ENCODE assay signal across 26 cellular contexts in the genomic region with DNA sequence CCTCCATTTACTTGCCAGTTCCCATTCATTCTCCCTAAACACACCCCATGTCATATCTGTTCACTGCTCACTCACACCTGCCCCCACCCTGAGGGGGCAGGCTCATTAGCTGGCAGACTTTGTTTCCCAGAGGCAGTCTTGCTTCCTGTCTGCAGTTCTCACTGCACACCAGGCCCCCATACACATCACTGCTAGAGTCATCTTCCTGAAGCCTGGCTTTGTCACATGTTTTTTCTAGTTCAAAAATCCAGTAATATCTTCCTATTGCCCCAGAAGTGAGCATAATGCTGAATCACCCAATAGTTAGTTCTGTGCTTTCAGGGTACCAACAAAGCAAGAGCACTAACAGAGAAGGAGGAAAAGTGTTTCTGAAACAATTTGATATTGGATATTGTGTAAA. TPM values are rescaled to one million over a fixed set of nuclear protein-coding genes. Genes with fewer than 3 reads are reported as not detected.
DNase-seq lines count a peak whose midpoint lies in the region; ATAC-seq and TF ChIP-seq lines count a peak whose summit lies in the region.
"Had no signal": no experiment of that assay in that cellular context is flagged by ENCODE, and none has a peak within 500 bp of the region (broad histone marks: within the 10 kb centered on the region; RNA-seq: fewer than 3 reads in every experiment).

No MANE protein-coding gene starts in this region.

- H3K4me3 ChIP-seq in choroid plexus epithelial cell (ENCODE audit: low read depth, low read length), result no peak overlapping the region
- H3K4me3 ChIP-seq: esophagus muscularis mucosa, GM23338 had no signal

- DNase-seq in activated naive CD4-positive, alpha-beta T cell treated with anti-CD3 and anti-CD28 coated beads for 36 hours, result peak; percentile 16
- DNase-seq in activated naive CD4-positive, alpha-beta T cell treated with anti-CD3 and anti-CD28 coated beads, Interleukin-2, amount 50 U/mL, for 16 hours, result no peak
- DNase-seq in choroid plexus epithelial cell (ENCODE audit: low read depth) (peak; percentile 14), islet precursor cell (peak; percentile 54), AML-193 (lab: John Stamatoyannopoulos, UW) (no peak), T1000 (lab: John Stamatoyannopoulos, UW) (no peak)
- DNase-seq in activated CD4-positive, alpha-beta T cell treated with anti-CD3 and anti-CD28 coated beads for 48 hours, result no peak
- DNase-seq: activated CD4-positive, alpha-beta T cell treated with anti-CD3 and anti-CD28 coated beads for 1 hour; activated CD8-positive, alpha-beta memory T cell treated with anti-CD3 and anti-CD28 coated beads, Interleukin-2, amount 10 ng/mL, durations not matched to agents 7 days and 5 days; DMS79 treated with DMSO at 0.1 percent for 48 hours; effector memory CD4-positive, alpha-beta T cell; glutamatergic neuron; left colon; NCI-H1694 treated with DMSO at 0.1 percent for 48 hours; stimulated activated CD4-positive, alpha-beta T cell treated with anti-CD3 and anti-CD28 coated beads, Interleukin-12 subunit alpha, Interleukin-12 subunit beta, amount 100 ng/mL, for 4 hours; trophoblast cell had no signal

- CTCF ChIA-PET in activated naive CD4-positive, alpha-beta T cell treated with anti-CD3 and anti-CD28 coated beads for 36 hours (lab: Charles Lee), result no interaction called here

- H3K4me3 Mint-ChIP-seq in activated naive CD4-positive, alpha-beta T cell treated with anti-CD3 and anti-CD28 coated beads for 36 hours, result no peak overlapping the region
- H3K4me3 Mint-ChIP-seq: activated CD8-positive, alpha-beta memory T cell treated with anti-CD3 and anti-CD28 coated beads, Interleukin-2, amount 10 ng/mL, durations not matched to agents 7 days and 5 days; B cell; GM23338; IgD-negative memory B cell; memory B cell had no signal

- intact Hi-C loops in activated naive CD4-positive, alpha-beta T cell treated with anti-CD3 and anti-CD28 coated beads for 36 hours (cut with micrococcal nuclease), result no loop called here

- H3K4me1 Mint-ChIP-seq in activated naive CD4-positive, alpha-beta T cell treated with anti-CD3 and anti-CD28 coated beads for 36 hours (ENCODE audit: low read depth), result peaks cover 4% of the 10 kb centered on the region
- H3K4me1 Mint-ChIP-seq: activated CD8-positive, alpha-beta memory T cell treated with anti-CD3 and anti-CD28 coated beads, Interleukin-2, amount 10 ng/mL, durations not matched to agents 7 days and 5 days; B cell; memory B cell had no signal

- TF ChIP-seq CTCF in choroid plexus epithelial cell (conservative IDR thresholded peaks at IDR 0.05; ENCODE audit: low read depth, low read length), result no peak

- H3K27me3 Mint-ChIP-seq in activated naive CD4-positive, alpha-beta T cell treated with anti-CD3 and anti-CD28 coated beads for 36 hours (ENCODE audit: low read depth), result no peaks in the 10 kb centered on the region
- H3K27me3 Mint-ChIP-seq: activated CD8-positive, alpha-beta memory T cell treated with anti-CD3 and anti-CD28 coated beads, Interleukin-2, amount 10 ng/mL, durations not matched to agents 7 days and 5 days had no signal

- H3K36me3 Mint-ChIP-seq in activated naive CD4-positive, alpha-beta T cell treated with anti-CD3 and anti-CD28 coated beads for 36 hours (ENCODE audit: low read depth), result no peaks in the 10 kb centered on the region
- H3K36me3 Mint-ChIP-seq: activated CD8-positive, alpha-beta memory T cell treated with anti-CD3 and anti-CD28 coated beads, Interleukin-2, amount 10 ng/mL, durations not matched to agents 7 days and 5 days; activated naive CD4-positive, alpha-beta T cell treated with anti-CD3 and anti-CD28 coated beads, Interleukin-2, amount 50 U/mL, for 72 hours; IgD-negative memory B cell; memory B cell had no signal

- no peaks in the 10 kb centered on the region for H3K9me3 Mint-ChIP-seq in activated naive CD4-positive, alpha-beta T cell treated with anti-CD3 and anti-CD28 coated beads for 36 hours
- H3K9me3 Mint-ChIP-seq: activated naive CD4-positive, alpha-beta T cell treated with anti-CD3 and anti-CD28 coated beads, Interleukin-2, amount 50 U/mL, for 72 hours; GM23338; IgD-negative memory B cell; memory B cell had no signal

- no peak overlapping the region for H3K27ac Mint-ChIP-seq in activated naive CD4-positive, alpha-beta T cell treated with anti-CD3 and anti-CD28 coated beads for 36 hours
- H3K27ac Mint-ChIP-seq: activated CD8-positive, alpha-beta memory T cell treated with anti-CD3 and anti-CD28 coated beads, Interleukin-2, amount 10 ng/mL, durations not matched to agents 7 days and 5 days; B cell; GM23338; memory B cell had no signal

- no peak for ATAC-seq in HG03342 (IDR thresholded peaks at IDR 0.05; ENCODE audit: unreplicated experiment)
- ATAC-seq: activated CD8-positive, alpha-beta memory T cell treated with anti-CD3 and anti-CD28 coated beads, Interleukin-2, amount 10 ng/mL, durations not matched to agents 7 days and 5 days; activated naive CD4-positive, alpha-beta T cell treated with anti-CD3 and anti-CD28 coated beads, Interleukin-2, amount 50 U/mL, for 72 hours; GM23338; left colon had no signal

RNA-seq across cellular contexts. Expression of a gene that starts 1.9 kb away (rescaled TPM):
- not detected for total RNA-seq in activated naive CD4-positive, alpha-beta T cell treated with anti-CD3 and anti-CD28 coated beads for 36 hours
- total RNA-seq: activated CD8-positive, alpha-beta memory T cell treated with anti-CD3 and anti-CD28 coated beads, Interleukin-2, amount 10 ng/mL, durations not matched to agents 7 days and 5 days; activated naive CD4-positive, alpha-beta T cell treated with anti-CD3 and anti-CD28 coated beads, Interleukin-2, amount 50 U/mL, for 72 hours; B cell; cerebellum; esophagus muscularis mucosa; GM23338; left colon; myocyte; osteocyte had no signal

Comparison
In these comparisons a context has a peak if more than half of its experiments do, and no peak if none do; other contexts are left out.
1. DNase-seq: peak in activated naive CD4-positive, alpha-beta T cell treated with anti-CD3 and anti-CD28 coated beads for 36 hours (single experiment), choroid plexus epithelial cell (single experiment) and islet precursor cell (single experiment); none in activated naive CD4-positive, alpha-beta T cell treated with anti-CD3 and anti-CD28 coated beads, Interleukin-2, amount 50 U/mL, for 16 hours (single experiment), AML-193 (0 of 2), activated CD4-positive, alpha-beta T cell treated with anti-CD3 and anti-CD28 coated beads for 48 hours (single experiment) and T1000 (single experiment).